Comparison of ENCODE assay signal across 9 cellular contexts in the genomic region with DNA sequence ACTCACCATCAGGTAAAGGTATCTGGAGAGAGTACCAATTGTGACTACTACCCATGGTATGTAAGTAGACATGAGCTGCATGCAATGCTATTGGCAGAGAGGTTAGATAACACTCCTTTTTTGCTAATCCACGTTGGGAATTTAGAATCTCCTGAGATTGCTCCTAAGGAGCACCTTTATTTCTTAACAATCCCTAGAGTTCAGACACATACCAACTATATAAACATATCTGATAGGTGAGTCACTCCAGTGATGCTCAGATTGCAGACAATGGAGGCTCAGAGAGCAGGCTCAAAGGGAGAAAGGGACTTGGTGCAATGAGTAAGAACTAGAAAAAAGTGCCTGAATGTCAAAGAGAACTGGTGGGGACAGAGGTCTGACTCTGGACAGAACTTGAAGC. TPM values are rescaled to one million over a fixed set of nuclear protein-coding genes. Genes with fewer than 3 reads are reported as not detected.
DNase-seq lines count a peak whose midpoint lies in the region; ATAC-seq and TF ChIP-seq lines count a peak whose summit lies in the region.
"Had no signal": no experiment of that assay in that cellular context is flagged by ENCODE, and none has a peak within 500 bp of the region (broad histone marks: within the 10 kb centered on the region; RNA-seq: fewer than 3 reads in every experiment).

No MANE protein-coding gene starts in this region.

- H3K9me3 ChIP-seq in mucosa of descending colon (no peaks in the 10 kb centered on the region), right cardiac atrium (ENCODE audit: control insufficient read depth, low read length) (no peaks in the 10 kb centered on the region)
- H3K9me3 ChIP-seq: psoas muscle had no signal

- H3K4me1 ChIP-seq in mucosa of descending colon (ENCODE audit: low read depth) (no peaks in the 10 kb centered on the region), right cardiac atrium (ENCODE audit: control insufficient read depth, insufficient read depth, low read length) (no peaks in the 10 kb centered on the region)
- H3K4me1 ChIP-seq: psoas muscle had no signal

- H3K4me3 ChIP-seq in choroid plexus epithelial cell (ENCODE audit: low read depth, low read length) (no peak overlapping the region), mucosa of descending colon (no peak overlapping the region), H7 (ENCODE audit: insufficient read depth, low read depth, low read length) (no peak overlapping the region), right cardiac atrium (ENCODE audit: low read length) (no peak overlapping the region)
- H3K4me3 ChIP-seq: psoas muscle had no signal

- no peaks in the 10 kb centered on the region for H3K27me3 ChIP-seq in H7 (ENCODE audit: control insufficient read depth, insufficient read depth, low read length)
- H3K27me3 ChIP-seq in right cardiac atrium (ENCODE audit: control insufficient read depth, insufficient read depth) = no peaks in the 10 kb centered on the region

- intact Hi-C loops in mucosa of descending colon (cut with DNase I, micrococcal nuclease) = no loop called here
- intact Hi-C loops in right cardiac atrium (cut with DNase I) = no loop called here

- no peak overlapping the region for H3K27ac ChIP-seq in right cardiac atrium (ENCODE audit: low read length)
- H3K27ac ChIP-seq: psoas muscle had no signal

- no peaks in the 10 kb centered on the region for H3K36me3 ChIP-seq in mucosa of descending colon (ENCODE audit: low read depth)
- no peaks in the 10 kb centered on the region for H3K36me3 ChIP-seq in H7 (replicated peaks; ENCODE audit: control insufficient read depth, insufficient read depth, low read length)

- TF ChIP-seq CTCF in choroid plexus epithelial cell (conservative IDR thresholded peaks at IDR 0.05; ENCODE audit: low read depth, low read length) (no peak), mucosa of descending colon (IDR thresholded peaks at IDR 0.05) (no peak)

- peak; percentile 53 for ATAC-seq in mucosa of descending colon
- ATAC-seq in right cardiac atrium = no peak
- ATAC-seq: psoas muscle had no signal

- DNase-seq in GM04503 (ENCODE audit: low read depth) (peak; percentile 34), LHCN-M2 (ENCODE audit: low read depth) (peak; percentile 84), choroid plexus epithelial cell (ENCODE audit: low read depth) (peak; percentile 83), mucosa of descending colon (no peak), H7 (no peak), NCI-H524 (lab: John Stamatoyannopoulos, UW) (no peak), OCI-M2 (lab: John Stamatoyannopoulos, UW; ENCODE audit: unreplicated experiment) (no peak), right cardiac atrium (no peak)
- DNase-seq: psoas muscle had no signal

- 53% methylated on average over 1 of the region's 1 CpG for WGBS in right cardiac atrium

RNA-seq across cellular contexts. Expression of a gene that starts 21.7 kb away (rescaled TPM):
- 45.5 and 69.5 TPM in 2 replicates for total RNA-seq in LHCN-M2 (2014; rRNA removed)
- 15.8 TPM for polyA plus RNA-seq in LHCN-M2 (2012)
- 100 to 1,000 TPM in 2 of 3 donors, 10 to 100 TPM in 1; 91.1 to 112 (median 102) TPM for total RNA-seq in mucosa of descending colon
- total RNA-seq in H7 (2014; rRNA removed; shearing (Covaris generic)) = 25.8 and 52.5 TPM in 2 replicates
- 100 to 1,000 TPM; 147 to 167 (median 160) TPM for total RNA-seq in right cardiac atrium
- polyA plus RNA-seq in right cardiac atrium = 59.1 TPM

RNA-seq across cellular contexts. Expression of a gene that starts 47.0 kb away (rescaled TPM):
- total RNA-seq in LHCN-M2 (2014; rRNA removed) (47.3 and 48.4 TPM in 2 replicates), mucosa of descending colon (100 to 1,000 TPM in 2 of 3 donors, 10 to 100 TPM in 1; 89.9 to 136 (median 128) TPM), right cardiac atrium (100 to 1,000 TPM; 154 to 168 (median 162) TPM)
- polyA plus RNA-seq in LHCN-M2 (2012) = 51.0 TPM
- 16.8 and 23.9 TPM in 2 replicates for total RNA-seq in H7 (2014; rRNA removed; shearing (Covaris generic))
- 88.9 TPM for polyA plus RNA-seq in right cardiac atrium

Comparison
In these comparisons a context has a peak if more than half of its experiments do, and no peak if none do; other contexts are left out.
1. DNase-seq: peak in GM04503 (single experiment), LHCN-M2 (single experiment) and choroid plexus epithelial cell (single experiment); none in mucosa of descending colon (0 of 3), H7 (single experiment), NCI-H524 (0 of 2), OCI-M2 (single experiment) and right cardiac atrium (0 of 3).